Comparison of ENCODE assay signal across 1 cellular context in the genomic region with DNA sequence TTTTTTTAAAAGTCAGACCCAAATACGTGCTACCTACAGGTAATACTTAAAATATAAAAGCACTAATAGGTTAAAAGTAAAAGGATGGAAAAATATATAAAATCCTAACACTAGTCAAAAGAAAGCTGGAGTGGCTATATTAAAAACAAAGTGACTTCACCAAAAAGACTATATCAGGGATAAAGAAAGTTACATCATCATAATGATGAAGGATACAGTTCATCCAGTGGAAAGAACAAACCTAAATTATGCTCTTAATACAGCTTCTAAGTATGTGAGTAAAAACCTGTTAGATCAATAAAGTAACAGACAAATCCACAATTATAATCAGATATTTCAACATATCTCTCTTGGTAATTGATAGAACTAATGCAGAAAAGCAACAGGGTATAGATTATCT.
TF ChIP-seq lines count a peak whose summit lies in the region.

No MANE protein-coding gene starts in this region.

TF ChIP-seq in GM12878, 131 proteins besides CTCF, POLR2A, EP300 and RAD21:
- TF ChIP-seq TCF12 (IDR thresholded peaks at IDR 0.05; ENCODE audit: low read depth, low read length) (no peak), BCL11A (IDR thresholded peaks at IDR 0.05; ENCODE audit: low read depth, low read length) (no peak), TBL1XR1 (IDR thresholded peaks at IDR 0.05; ENCODE audit: low read depth, low read length) (no peak), ZNF217 (IDR thresholded peaks at IDR 0.05) (no peak), SMAD5 (IDR thresholded peaks at IDR 0.05; ENCODE audit: low read depth) (no peak), BRCA1 (IDR thresholded peaks at IDR 0.05; ENCODE audit: low read depth, low read length) (no peak), ATF7 (IDR thresholded peaks at IDR 0.05; ENCODE audit: low read depth) (no peak), LARP7 (IDR thresholded peaks at IDR 0.05) (no peak), KAT2A (conservative IDR thresholded peaks at IDR 0.05; ENCODE audit: control insufficient read depth, low read depth, low read length) (no peak), NR2C2 (IDR thresholded peaks at IDR 0.05; ENCODE audit: borderline replicate concordance, control insufficient read depth, insufficient read length, low read depth) (no peak), NRF1 (conservative IDR thresholded peaks at IDR 0.05; ENCODE audit: low read depth, low read length) (no peak), SIN3A (IDR thresholded peaks at IDR 0.05; ENCODE audit: low read depth, low read length) (no peak), SUZ12 (IDR thresholded peaks at IDR 0.05; ENCODE audit: unreplicated experiment) (no peak), EGR1 (IDR thresholded peaks at IDR 0.05; ENCODE audit: borderline replicate concordance in 1 of 2, low read depth in 2 of 2, low read length in 2 of 2) (no peak), HDAC2 (IDR thresholded peaks at IDR 0.05) (no peak)
- TF ChIP-seq, protein P1, sequence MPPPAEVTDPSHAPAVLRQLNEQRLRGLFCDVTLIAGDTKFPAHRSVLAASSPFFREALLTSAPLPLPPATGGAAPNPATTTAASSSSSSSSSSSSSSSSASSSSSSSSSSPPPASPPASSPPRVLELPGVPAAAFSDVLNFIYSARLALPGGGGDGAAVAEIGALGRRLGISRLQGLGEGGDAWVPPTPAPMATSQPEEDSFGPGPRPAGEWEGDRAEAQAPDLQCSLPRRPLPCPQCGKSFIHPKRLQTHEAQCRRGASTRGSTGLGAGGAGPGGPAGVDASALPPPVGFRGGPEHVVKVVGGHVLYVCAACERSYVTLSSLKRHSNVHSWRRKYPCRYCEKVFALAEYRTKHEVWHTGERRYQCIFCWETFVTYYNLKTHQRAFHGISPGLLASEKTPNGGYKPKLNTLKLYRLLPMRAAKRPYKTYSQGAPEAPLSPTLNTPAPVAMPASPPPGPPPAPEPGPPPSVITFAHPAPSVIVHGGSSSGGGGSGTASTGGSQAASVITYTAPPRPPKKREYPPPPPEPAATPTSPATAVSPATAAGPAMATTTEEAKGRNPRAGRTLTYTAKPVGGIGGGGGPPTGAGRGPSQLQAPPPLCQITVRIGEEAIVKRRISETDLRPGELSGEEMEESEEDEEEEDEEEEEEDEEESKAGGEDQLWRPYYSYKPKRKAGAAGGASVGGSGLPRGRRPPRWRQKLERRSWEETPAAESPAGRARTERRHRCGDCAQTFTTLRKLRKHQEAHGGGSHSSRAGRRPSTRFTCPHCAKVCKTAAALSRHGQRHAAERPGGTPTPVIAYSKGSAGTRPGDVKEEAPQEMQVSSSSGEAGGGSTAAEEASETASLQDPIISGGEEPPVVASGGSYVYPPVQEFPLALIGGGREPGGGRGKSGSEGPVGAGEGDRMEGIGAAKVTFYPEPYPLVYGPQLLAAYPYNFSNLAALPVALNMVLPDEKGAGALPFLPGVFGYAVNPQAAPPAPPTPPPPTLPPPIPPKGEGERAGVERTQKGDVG (CRISPR knock-in tag; IDR thresholded peaks at IDR 0.05) = no peak
- TF ChIP-seq, protein P2, sequence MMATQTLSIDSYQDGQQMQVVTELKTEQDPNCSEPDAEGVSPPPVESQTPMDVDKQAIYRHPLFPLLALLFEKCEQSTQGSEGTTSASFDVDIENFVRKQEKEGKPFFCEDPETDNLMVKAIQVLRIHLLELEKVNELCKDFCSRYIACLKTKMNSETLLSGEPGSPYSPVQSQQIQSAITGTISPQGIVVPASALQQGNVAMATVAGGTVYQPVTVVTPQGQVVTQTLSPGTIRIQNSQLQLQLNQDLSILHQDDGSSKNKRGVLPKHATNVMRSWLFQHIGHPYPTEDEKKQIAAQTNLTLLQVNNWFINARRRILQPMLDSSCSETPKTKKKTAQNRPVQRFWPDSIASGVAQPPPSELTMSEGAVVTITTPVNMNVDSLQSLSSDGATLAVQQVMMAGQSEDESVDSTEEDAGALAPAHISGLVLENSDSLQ (IDR thresholded peaks at IDR 0.05) = no peak
